In genomic region chr2:133148187-133148586, GRCh38 we compare ENCODE assay signal across 7 cellular contexts.
"Had no signal": no experiment of that assay in that cellular context is flagged by ENCODE, and none has a peak within 500 bp of the region (broad histone marks: within the 10 kb centered on the region; RNA-seq: fewer than 3 reads in every experiment).

No MANE protein-coding gene starts in this region.

- DNase-seq: IMR-90, KBM-7, KG1 had no signal

- H3K4me2 ChIP-seq: KMS-11 had no signal

- ATAC-seq: K562 had no signal

- H3K9ac ChIP-seq: KMS-11 had no signal

- H3K4me3 ChIP-seq: K562 had no signal

- FAIRE-seq: HTR-8/SVneo, K562 had no signal

- H3K27ac ChIP-seq: HL-60, KMS-11 had no signal
